In genomic region chr12:109740694-109741245, GRCh38 we compare ENCODE assay signal across 17 cellular contexts. TPM values are rescaled to one million over a fixed set of nuclear protein-coding genes. Genes with fewer than 3 reads are reported as not detected.
A peak's percentile ranks its signal among the peaks of the same experiment; 100 is the strongest.
DNase-seq lines count a peak whose midpoint lies in the region; ATAC-seq, FAIRE-seq and TF ChIP-seq lines count a peak whose summit lies in the region.
"Had no signal": no experiment of that assay in that cellular context is flagged by ENCODE, and none has a peak within 500 bp of the region (broad histone marks: within the 10 kb centered on the region; RNA-seq: fewer than 3 reads in every experiment).

No MANE protein-coding gene starts in this region.

- no peak overlapping the region for H3K27ac ChIP-seq in RWPE2 (ENCODE audit: poor library complexity, severe bottlenecking)
- H3K27ac ChIP-seq: breast epithelium, heart right ventricle had no signal

- FAIRE-seq in bronchial epithelial cell (lab: Jason Lieb, UNC), result peak; percentile 66
- FAIRE-seq: G401.6 had no signal

- no peaks in the 10 kb centered on the region for H3K9me3 ChIP-seq in RWPE2 (ENCODE audit: severe bottlenecking)
- H3K9me3 ChIP-seq: breast epithelium, heart right ventricle had no signal

- H3K36me3 ChIP-seq in RWPE2 (ENCODE audit: low read depth) (no peaks in the 10 kb centered on the region), bronchial epithelial cell (ENCODE audit: control insufficient read depth, insufficient read depth, low read length) (no peaks in the 10 kb centered on the region)
- H3K36me3 ChIP-seq: breast epithelium, heart right ventricle had no signal

- ATAC-seq in RWPE2 (ENCODE audit: low read depth) (no peak), left colon (no peak), sciatic nerve (no peak), GM18505 (IDR thresholded peaks at IDR 0.05; ENCODE audit: unreplicated experiment) (no peak), GM19035 (IDR thresholded peaks at IDR 0.05; ENCODE audit: unreplicated experiment) (no peak)
- ATAC-seq: activated naive CD4-positive, alpha-beta T cell treated with anti-CD3 and anti-CD28 coated beads, Interleukin-2, amount 50 U/mL, for 72 hours had no signal

- no peaks in the 10 kb centered on the region for H3K4me1 ChIP-seq in RWPE2 (ENCODE audit: insufficient read depth, poor library complexity, severe bottlenecking)
- H3K4me1 ChIP-seq: breast epithelium had no signal

- intact Hi-C loops in left colon (cut with DNase I, micrococcal nuclease) (no loop called here), sciatic nerve (cut with DNase I) (no loop called here)

- H3K4me3 ChIP-seq in RWPE2 (ENCODE audit: severe bottlenecking) (no peak overlapping the region), bronchial epithelial cell (ENCODE audit: low read depth, low read length) (no peak overlapping the region)
- H3K4me3 ChIP-seq: breast epithelium, heart right ventricle had no signal

- TF ChIP-seq CTCF in RWPE2 (IDR thresholded peaks at IDR 0.05; ENCODE audit: poor library complexity, severe bottlenecking) (no peak), bronchial epithelial cell (IDR thresholded peaks at IDR 0.05; ENCODE audit: insufficient read depth, low read length, severe bottlenecking) (no peak)

- H3K27me3 ChIP-seq in RWPE2 (ENCODE audit: insufficient read depth, poor library complexity, severe bottlenecking), result no peaks in the 10 kb centered on the region
- peaks cover 8% of the 10 kb centered on the region for H3K27me3 ChIP-seq in bronchial epithelial cell (ENCODE audit: control insufficient read depth, insufficient read depth, low read length)
- H3K27me3 ChIP-seq: breast epithelium, heart right ventricle had no signal

- DNase-seq in RWPE2 (ENCODE audit: low spot score), result peak; percentile 40
- DNase-seq in bronchial epithelial cell (ENCODE audit: low read depth), result no peak
- DNase-seq in left colon, result peak; percentile 0 to 16
- peak; percentile 37 for DNase-seq in sciatic nerve (ENCODE audit: low spot score)
- no peak for DNase-seq in H4 (ENCODE audit: low spot score)
- DNase-seq: activated CD4-positive, CD25-positive, alpha-beta regulatory T cell treated with anti-CD3 and anti-CD28 coated beads, Interleukin-2, amount 50 U/mL, for 72 hours; AML-193; Calu3; MV-4-11; NCI-H2081; NCI-H524 treated with DMSO at 0.1 percent for 48 hours had no signal

- TF ChIP-seq POLR2A in GM18505 (IDR thresholded peaks at IDR 0.05; ENCODE audit: borderline replicate concordance, extremely low read depth, insufficient read depth, insufficient read length), result no peak

RNA-seq across cellular contexts. Expression of gene FAM222A, which starts 27.1 kb away (rescaled TPM):
- total RNA-seq in bronchial epithelial cell (under 0.01 TPM in 1 of 2 replicates, not detected in the other), left colon (1 to 10 TPM; 3.0 to 4.7 TPM), sciatic nerve (4.7 TPM)
- total RNA-seq in H4 (2014; rRNA removed; shearing (Covaris generic)), result 0.68 and 1.2 TPM in 2 replicates

Comparison
In these comparisons a context has a peak if more than half of its experiments do, and no peak if none do; other contexts are left out.
1. DNase-seq: peak in RWPE2 (single experiment), left colon (2 of 2) and sciatic nerve (single experiment); none in bronchial epithelial cell (single experiment) and H4 (single experiment).